Comparison of ENCODE assay signal across 10 cellular contexts in genomic region chr14:73237786-73238261, GRCh38. TPM values are rescaled to one million over a fixed set of nuclear protein-coding genes. Genes with fewer than 3 reads are reported as not detected.
A peak's percentile ranks its signal among the peaks of the same experiment; 100 is the strongest.
DNase-seq lines count a peak whose midpoint lies in the region; TF ChIP-seq lines count a peak whose summit lies in the region.
"Had no signal": no experiment of that assay in that cellular context is flagged by ENCODE, and none has a peak within 500 bp of the region (broad histone marks: within the 10 kb centered on the region; RNA-seq: fewer than 3 reads in every experiment).

No MANE protein-coding gene starts in this region.

- H3F3A ChIP-seq in OCI-LY1 (ENCODE audit: insufficient read depth, low read length): no peaks in the 10 kb centered on the region

- H3K9ac ChIP-seq in OCI-LY1 (ENCODE audit: low read length) (no peak overlapping the region; the same call in 1 of the 2 replicates), parathyroid adenoma (no peak overlapping the region)

- no TSS peak for BruUV-seq in Calu3 (replicated peaks; lab: Mats Ljungman, UMichigan)

- peaks cover 92% of the 10 kb centered on the region for H3K27me3 Mint-ChIP-seq in Calu3 (ENCODE audit: unreplicated experiment)

- H3K9me3 ChIP-seq in OCI-LY1 (ENCODE audit: low read length) (no peaks in the 10 kb centered on the region), parathyroid adenoma (ENCODE audit: control insufficient read depth, low read length) (no peaks in the 10 kb centered on the region)

- DNase-seq in Calu3 (peak; percentile 24), fibroblast of mammary gland (ENCODE audit: low read depth) (no peak), putamen (ENCODE audit: low spot score) (no peak), NCI-H187 (lab: John Stamatoyannopoulos, UW) (no peak), NCI-H146 (lab: John Stamatoyannopoulos, UW) (no peak), SHP77 treated with DMSO at 0.1 percent for 48 hours (lab: John Stamatoyannopoulos, UW) (no peak)

- H3K27ac ChIP-seq in OCI-LY1 (ENCODE audit: low read depth, low read length, poor library complexity, severe bottlenecking): no peak overlapping the region
- no peak overlapping the region for H3K27ac ChIP-seq in parathyroid adenoma
- H3K27ac ChIP-seq: epithelial cell of prostate had no signal

- peaks cover 41% of the 10 kb centered on the region for H3K4me1 Mint-ChIP-seq in Calu3 (ENCODE audit: low read depth, unreplicated experiment)

- TF ChIP-seq CTCF in Calu3 (IDR thresholded peaks at IDR 0.05; ENCODE audit: unreplicated experiment): no peak
- no peak for TF ChIP-seq CTCF in OCI-LY1 (IDR thresholded peaks at IDR 0.05; ENCODE audit: low read length)
- no peak for TF ChIP-seq CTCF in fibroblast of mammary gland (conservative IDR thresholded peaks at IDR 0.05; ENCODE audit: control insufficient read depth, insufficient read depth, low read depth, low read length)
- no peak for TF ChIP-seq CTCF in parathyroid adenoma (IDR thresholded peaks at IDR 0.05)

- H3K4me1 ChIP-seq in OCI-LY1 (ENCODE audit: insufficient read depth, low read length, severe bottlenecking) (peaks cover 20% of the 10 kb centered on the region), parathyroid adenoma (no peaks in the 10 kb centered on the region)

- H3K4me2 ChIP-seq in OCI-LY1 (ENCODE audit: low read length): peak overlapping the region; percentile 63
- peak overlapping the region; percentile 49 for H3K4me2 ChIP-seq in parathyroid adenoma (ENCODE audit: low read length)

- no peaks in the 10 kb centered on the region for H3K36me3 Mint-ChIP-seq in Calu3 (ENCODE audit: insufficient read depth, unreplicated experiment)

- CTCF ChIA-PET in Calu3 (lab: Charles Lee): interaction anchor here (1.2 kb wide), 1 partner anchor 58 kb away, joined by 4 read pairs; no protein-coding TSS in a partner anchor

- H3K27me3 ChIP-seq in OCI-LY1 (ENCODE audit: insufficient read depth, low read length) (peaks cover 3% of the 10 kb centered on the region; the same call in 1 of the 2 replicates), parathyroid adenoma (ENCODE audit: control insufficient read depth, insufficient read depth, low read length) (no peaks in the 10 kb centered on the region)

- H3K9me2 ChIP-seq in OCI-LY1 (ENCODE audit: low read depth, low read length): no peaks in the 10 kb centered on the region

- H3K9me3 Mint-ChIP-seq in Calu3 (ENCODE audit: low read depth, unreplicated experiment): no peaks in the 10 kb centered on the region
- H3K9me3 Mint-ChIP-seq: stimulated activated naive CD8-positive, alpha-beta T cell treated with anti-CD3 and anti-CD28 coated beads, Interleukin-15, Interleukin-2, amounts not matched to agents 100 ng/mL and 50 ng/mL, for 24 hours had no signal

- H4K20me1 ChIP-seq in OCI-LY1 (ENCODE audit: insufficient read depth, low read length): no peaks in the 10 kb centered on the region

- no peaks in the 10 kb centered on the region for H3K36me3 ChIP-seq in OCI-LY1 (ENCODE audit: insufficient read depth, low read length)
- H3K36me3 ChIP-seq in parathyroid adenoma (ENCODE audit: control insufficient read depth, insufficient read depth, low read length): no peaks in the 10 kb centered on the region

- H2AFZ ChIP-seq in OCI-LY1 (ENCODE audit: low read length): no peak overlapping the region
- peak overlapping the region; percentile 61 for H2AFZ ChIP-seq in parathyroid adenoma

- H3K4me3 ChIP-seq in OCI-LY1 (ENCODE audit: low read depth, low read length, poor library complexity, severe bottlenecking) (peak overlapping the region; percentile 52), fibroblast of mammary gland (ENCODE audit: control insufficient read depth, low read depth, low read length) (peak overlapping the region; percentile 45), parathyroid adenoma (ENCODE audit: low read depth, low read length) (no peak overlapping the region)

- peak overlapping the region; percentile 60 for H3K4me3 Mint-ChIP-seq in Calu3 (ENCODE audit: low read depth, unreplicated experiment)

- H3K79me2 ChIP-seq in OCI-LY1 (ENCODE audit: insufficient read depth, low read length) (no peaks in the 10 kb centered on the region), parathyroid adenoma (no peaks in the 10 kb centered on the region)

- intact Hi-C loops in Calu3 (cut with micrococcal nuclease; ENCODE audit: unreplicated experiment): no loop called here

- H3K27ac Mint-ChIP-seq in Calu3 (ENCODE audit: unreplicated experiment): no peak overlapping the region
- H3K27ac Mint-ChIP-seq: stimulated activated naive CD8-positive, alpha-beta T cell treated with anti-CD3 and anti-CD28 coated beads, Interleukin-15, Interleukin-2, amounts not matched to agents 100 ng/mL and 50 ng/mL, for 24 hours had no signal

RNA-seq across cellular contexts. Expression of gene PAPLN, which starts 0.5 kb away (rescaled TPM):
- 0.17 and 0.59 TPM in 2 replicates for total RNA-seq in Calu3 (2022)
